ENCODE assay signal across 9 cellular contexts in the genomic region with DNA sequence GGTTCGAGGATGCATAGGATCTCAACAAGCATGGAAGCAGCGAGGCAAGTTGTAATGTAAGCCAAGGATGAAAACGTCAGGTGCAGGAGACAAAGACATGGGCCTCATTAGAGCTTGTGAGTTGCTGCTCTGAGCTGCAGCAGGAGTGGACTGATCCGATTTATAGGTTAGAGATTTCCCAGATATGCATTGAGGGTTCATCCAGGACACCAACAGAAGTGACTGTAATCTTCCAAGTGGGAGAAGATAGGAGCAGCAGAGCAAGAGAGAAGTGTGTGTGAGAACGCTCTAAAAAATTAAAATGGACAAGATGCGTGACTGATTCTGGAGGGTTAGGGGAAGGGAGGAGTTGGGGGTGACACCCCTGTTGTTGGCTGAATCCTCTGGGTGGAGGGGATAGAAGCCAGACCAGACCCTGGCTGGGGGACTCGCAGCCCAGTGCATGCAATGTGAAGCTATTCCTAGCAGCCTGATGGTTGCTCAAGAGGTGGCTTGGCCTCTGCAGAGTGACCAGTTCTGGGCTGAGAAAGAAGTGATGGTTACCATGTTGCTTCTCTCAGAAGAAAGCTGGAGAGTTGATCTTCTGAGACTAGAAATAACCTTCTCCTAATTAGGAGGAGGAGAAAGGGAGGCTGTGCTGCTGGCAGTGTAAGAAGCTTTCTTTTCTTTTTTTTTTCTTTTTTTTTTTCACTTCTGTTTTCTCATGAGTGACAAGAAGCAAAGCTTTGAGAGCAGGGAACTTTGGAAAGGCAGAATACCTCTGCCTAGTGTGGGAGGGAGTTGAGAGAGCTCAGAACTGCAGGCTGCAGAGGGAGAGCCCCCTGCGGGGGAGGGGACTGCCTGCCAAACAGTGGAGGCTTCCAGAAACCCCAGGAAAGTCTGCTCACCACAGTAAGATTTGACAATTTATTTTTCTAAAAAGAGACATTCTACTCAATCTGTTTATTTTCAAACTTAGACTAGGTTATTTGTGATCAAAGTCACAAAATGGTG.
DNase-seq lines count a peak whose midpoint lies in the region; ATAC-seq and TF ChIP-seq lines count a peak whose summit lies in the region.
"Had no signal": no experiment of that assay in that cellular context is flagged by ENCODE, and none has a peak within 500 bp of the region (broad histone marks: within the 10 kb centered on the region; RNA-seq: fewer than 3 reads in every experiment).

No MANE protein-coding gene starts in this region.

- H3K4me1 Mint-ChIP-seq in nephron = peaks cover 42% of the 10 kb centered on the region

- no peaks in the 10 kb centered on the region for H3K9me3 Mint-ChIP-seq in nephron

- H3K27ac Mint-ChIP-seq in nephron = peak overlapping the region; percentile 49 to 82 (median 75)

- peak; percentile 59 for ATAC-seq in GM18505 (IDR thresholded peaks at IDR 0.05; ENCODE audit: unreplicated experiment)
- ATAC-seq in GM21737 (IDR thresholded peaks at IDR 0.05; ENCODE audit: unreplicated experiment) = peak; percentile 59
- no peak for ATAC-seq in GM21423 (IDR thresholded peaks at IDR 0.05; ENCODE audit: unreplicated experiment)

- H3K36me3 Mint-ChIP-seq in nephron (ENCODE audit: low read depth) = no peaks in the 10 kb centered on the region

- DNase-seq in OCI-M1 (lab: John Stamatoyannopoulos, UW) (peak; percentile 27), NCI-H2227 treated with DMSO at 0.1 percent for 48 hours (lab: John Stamatoyannopoulos, UW) (no peak), DMS153 (lab: John Stamatoyannopoulos, UW) (no peak), NCI-H1105 (lab: John Stamatoyannopoulos, UW) (no peak)
- DNase-seq: psoas muscle had no signal

- TF ChIP-seq POLR2A in GM18505 (IDR thresholded peaks at IDR 0.05; ENCODE audit: borderline replicate concordance, extremely low read depth, insufficient read depth, insufficient read length) = no peak

- H3K27me3 Mint-ChIP-seq in nephron (ENCODE audit: low read depth) = no peaks in the 10 kb centered on the region

- no peak for TF ChIP-seq CTCF in nephron (IDR thresholded peaks at IDR 0.05; ENCODE audit: unreplicated experiment in 3 of 3)

- H3K4me3 Mint-ChIP-seq in nephron = no peak overlapping the region
